ENCODE assay signal across 19 cellular contexts in the genomic region with DNA sequence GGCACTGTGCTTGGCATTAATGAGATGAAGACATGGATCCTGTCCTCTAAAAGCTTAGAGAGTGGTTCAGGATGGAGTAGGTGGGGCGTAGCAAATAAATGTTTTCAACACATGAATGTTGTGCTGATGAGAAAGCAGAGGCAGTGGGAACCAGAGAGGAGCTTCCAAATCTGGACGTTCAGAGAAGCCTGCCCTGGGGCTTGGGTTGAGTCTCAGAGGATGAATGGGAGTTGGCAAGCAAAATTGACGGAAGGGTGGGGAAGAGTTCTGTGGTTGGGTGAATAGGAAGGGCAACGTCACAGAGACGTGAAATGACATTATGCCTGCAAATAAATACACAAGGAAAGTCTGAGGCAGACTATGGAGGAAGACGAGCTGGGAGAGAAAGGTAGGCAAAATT.
"Had no signal": no experiment of that assay in that cellular context is flagged by ENCODE, and none has a peak within 500 bp of the region (broad histone marks: within the 10 kb centered on the region; RNA-seq: fewer than 3 reads in every experiment).

No MANE protein-coding gene starts in this region.

- H3K36me3 ChIP-seq: adrenal gland, ascending aorta, breast epithelium, colonic mucosa, tibial nerve had no signal

- H3K9me3 ChIP-seq: adrenal gland, ascending aorta, breast epithelium, colonic mucosa, tibial nerve had no signal

- H3K4me3 ChIP-seq: adrenal gland, ascending aorta, breast epithelium, colonic mucosa, dorsolateral prefrontal cortex, tibial nerve had no signal

- ATAC-seq: activated CD8-positive, alpha-beta memory T cell treated with anti-CD3 and anti-CD28 coated beads, Interleukin-2, amount 10 ng/mL, durations not matched to agents 7 days and 5 days; activated CD8-positive, alpha-beta T cell treated with anti-CD3 and anti-CD28 coated beads for 36 hours; natural killer cell; T-cell had no signal

- DNase-seq: activated CD4-positive, alpha-beta T cell treated with anti-CD3 and anti-CD28 coated beads, Interleukin-2, amount 10 ng/mL, durations not matched to agents 7 days and 5 days; activated CD4-positive, CD25-positive, alpha-beta regulatory T cell treated with anti-CD3 and anti-CD28 coated beads, Interleukin-2, amount 50 U/mL, for 72 hours; activated CD8-positive, alpha-beta memory T cell treated with anti-CD3 and anti-CD28 coated beads, Interleukin-2, amount 10 ng/mL, durations not matched to agents 7 days and 5 days; activated CD8-positive, alpha-beta T cell treated with anti-CD3 and anti-CD28 coated beads for 36 hours; activated gamma-delta T cell treated with Interleukin-2 at 50 U/mL for 16 hours; activated T-cell treated with anti-CD3 and anti-CD28 coated beads for 4 hours; adrenal gland; colonic mucosa; dorsolateral prefrontal cortex; foreskin fibroblast; hippocampal formation; midbrain; natural killer cell; stimulated activated CD4-positive, alpha-beta T cell treated with anti-CD3 and anti-CD28 coated beads, Interleukin-12 subunit alpha, Interleukin-12 subunit beta, amount 100 ng/mL, for 4 hours; T-cell had no signal

- H3K27ac ChIP-seq: adrenal gland, ascending aorta, breast epithelium, colonic mucosa, tibial nerve, VCaP had no signal

- H3K27me3 ChIP-seq: adrenal gland, ascending aorta, breast epithelium, colonic mucosa, dorsolateral prefrontal cortex, tibial nerve had no signal

- H3K4me1 ChIP-seq: ascending aorta, breast epithelium, colonic mucosa had no signal
